9 cellular contexts compared by ENCODE assay signal in genomic region chr18:21053127-21053526, GRCh38. TPM values are rescaled to one million over a fixed set of nuclear protein-coding genes. Genes with fewer than 3 reads are reported as not detected.
DNase-seq lines count a peak whose midpoint lies in the region; ATAC-seq lines count a peak whose summit lies in the region.
"Had no signal": no experiment of that assay in that cellular context is flagged by ENCODE, and none has a peak within 500 bp of the region (broad histone marks: within the 10 kb centered on the region; RNA-seq: fewer than 3 reads in every experiment).

No MANE protein-coding gene starts in this region.

- intact Hi-C loops in left ventricle myocardium superior (cut with micrococcal nuclease), result no loop called here

- H3K4me3 ChIP-seq in skeletal muscle cell (ENCODE audit: low read depth, low read length), result no peak overlapping the region

- ATAC-seq in left ventricle myocardium superior, result peak; percentile 55

- DNase-seq in GM04503 (ENCODE audit: low read depth), result peak; percentile 90
- DNase-seq in astrocyte of the hippocampus (ENCODE audit: low read depth, low spot score), result peak; percentile 47
- no peak for DNase-seq in left ventricle myocardium superior
- DNase-seq in skeletal muscle cell (ENCODE audit: low read depth), result peak; percentile 74
- no peak for DNase-seq in COLO829 (ENCODE audit: low spot score)
- DNase-seq in activated CD4-positive, CD25-positive, alpha-beta regulatory T cell (lab: John Stamatoyannopoulos, UW), result no peak
- DNase-seq in SW 1271 (lab: John Stamatoyannopoulos, UW), result no peak
- no peak for DNase-seq in NCI-H2029 treated with DMSO at 0.1 percent for 48 hours (lab: John Stamatoyannopoulos, UW)
- DNase-seq: activated naive CD8-positive, alpha-beta T cell treated with anti-CD3 and anti-CD28 coated beads, Interleukin-2, amount 10 ng/mL, durations not matched to agents 7 days and 5 days had no signal

RNA-seq across cellular contexts. Expression of gene ROCK1, which starts 58.5 kb away (rescaled TPM):
- total RNA-seq in left ventricle myocardium superior, result 34.7 TPM

Comparison
In these comparisons a context has a peak if more than half of its experiments do, and no peak if none do; other contexts are left out.
1. DNase-seq: peak in GM04503 (single experiment), astrocyte of the hippocampus (single experiment) and skeletal muscle cell (single experiment); none in left ventricle myocardium superior (single experiment), COLO829 (single experiment), activated CD4-positive, CD25-positive, alpha-beta regulatory T cell (0 of 4), SW 1271 (0 of 2) and NCI-H2029 treated with DMSO at 0.1 percent for 48 hours (single experiment).